ENCODE assay signal across 8 cellular contexts in the genomic region with DNA sequence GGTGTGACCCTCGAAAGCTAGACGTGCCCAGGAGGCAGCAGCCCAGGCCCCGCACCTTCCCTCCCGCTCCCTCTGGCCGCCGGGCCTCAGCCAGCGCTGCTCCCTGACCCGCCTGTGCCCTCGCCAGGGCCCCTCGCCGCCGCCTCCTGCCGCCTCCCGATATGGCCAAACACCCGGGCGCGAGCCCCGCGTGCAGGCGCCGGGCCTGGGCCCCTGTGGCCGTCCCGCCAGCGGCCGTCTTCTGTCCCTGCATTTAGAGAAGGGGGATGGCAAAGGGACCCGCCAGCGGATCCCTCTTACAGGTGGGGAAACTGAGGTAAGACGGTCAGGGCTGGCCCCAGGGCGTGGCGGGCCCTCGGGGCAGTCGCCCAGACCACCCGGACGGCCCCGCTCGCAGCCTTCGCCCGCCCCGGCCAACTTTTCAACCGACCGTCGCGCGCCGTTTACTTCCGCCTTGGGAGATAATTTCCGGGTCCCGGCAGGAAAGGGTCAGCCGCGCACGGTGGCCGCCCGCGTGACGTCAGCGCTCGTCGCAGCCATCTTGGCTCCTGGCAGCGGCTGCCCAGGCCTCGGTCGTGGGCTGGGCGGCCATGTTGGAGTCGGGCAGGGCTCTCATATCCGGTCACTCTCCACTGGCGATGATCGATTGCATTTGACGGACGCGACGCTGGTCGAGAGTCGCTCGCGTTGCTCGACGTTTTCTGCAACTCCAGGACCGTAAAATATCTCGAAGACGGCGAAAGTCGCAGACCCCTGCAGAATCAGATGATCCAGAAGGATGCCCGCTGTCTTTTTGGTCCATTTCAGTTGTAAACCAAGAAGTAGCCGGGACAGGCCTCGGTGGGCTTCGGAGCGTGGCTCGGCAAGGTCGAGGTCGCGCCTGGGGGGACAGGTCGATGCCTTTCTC. TPM values are rescaled to one million over a fixed set of nuclear protein-coding genes. Genes with fewer than 3 reads are reported as not detected.
A peak's percentile ranks its signal among the peaks of the same experiment; 100 is the strongest.
DNase-seq lines count a peak whose midpoint lies in the region; ATAC-seq and TF ChIP-seq lines count a peak whose summit lies in the region.

No MANE protein-coding gene starts in this region.

- H3K36me3 Mint-ChIP-seq in CD4-positive, CD25-positive, alpha-beta regulatory T cell, result no peaks in the 10 kb centered on the region
- H3K36me3 Mint-ChIP-seq in endothelial cell (ENCODE audit: low read depth, unreplicated experiment) (no peaks in the 10 kb centered on the region), mesothelial cell of epicardium (no peaks in the 10 kb centered on the region)

- no peaks in the 10 kb centered on the region for H3K9me3 ChIP-seq in CD4-positive, CD25-positive, alpha-beta regulatory T cell (ENCODE audit: control insufficient read depth in 2 of 2, low read length in 2 of 2)
- H3K9me3 ChIP-seq in NT2/D1 (ENCODE audit: insufficient read depth, low read length), result no peaks in the 10 kb centered on the region

- H3K27me3 ChIP-seq in CD4-positive, CD25-positive, alpha-beta regulatory T cell (ENCODE audit: control insufficient read depth, insufficient read depth, low read length), result no peaks in the 10 kb centered on the region
- H3K27me3 ChIP-seq in HL-60 (ENCODE audit: insufficient read depth, poor library complexity, severe bottlenecking), result peaks cover 4% of the 10 kb centered on the region
- H3K27me3 ChIP-seq in NT2/D1 (ENCODE audit: insufficient read depth, insufficient read length), result peaks cover 23% of the 10 kb centered on the region

- peak overlapping the region; percentile 79 for H3K4me3 ChIP-seq in CD4-positive, CD25-positive, alpha-beta regulatory T cell (ENCODE audit: low read depth, low read length)
- peak overlapping the region; percentile 83 for H3K4me3 ChIP-seq in HL-60 (replicated peaks; ENCODE audit: insufficient read depth, low read length)
- H3K4me3 ChIP-seq in NT2/D1 (ENCODE audit: insufficient read length, low read depth), result peak overlapping the region; percentile 79

- H3K27ac ChIP-seq in CD4-positive, CD25-positive, alpha-beta regulatory T cell (ENCODE audit: insufficient read depth, low read length, poor library complexity, severe bottlenecking), result peak overlapping the region; percentile 85
- peak overlapping the region; percentile 93 for H3K27ac ChIP-seq in HL-60 (replicated peaks)

- peak; percentile 77 to 94 (median 78) for DNase-seq in CD4-positive, CD25-positive, alpha-beta regulatory T cell
- DNase-seq in HL-60 (ENCODE audit: low read depth in 1 of 2, low spot score in 1 of 2), result peak; percentile 90 to 95
- DNase-seq in NT2/D1 (ENCODE audit: low read depth, low spot score), result peak; percentile 93
- peak; percentile 90 for DNase-seq in activated CD8-positive, alpha-beta memory T cell treated with anti-CD3 and anti-CD28 coated beads, Interleukin-2, amount 50 U/mL, for 4 hours
- DNase-seq in endothelial cell (ENCODE audit: low spot score), result peak; percentile 94
- DNase-seq in mesothelial cell of epicardium (ENCODE audit: low spot score in 2 of 2, unreplicated experiment in 2 of 2), result peak; percentile 63 to 80
- DNase-seq in stimulated activated CD8-positive, alpha-beta memory T cell treated with anti-CD3 and anti-CD28 coated beads, Interleukin-15, amount 100 ng/mL, for 24 hours (ENCODE audit: low read depth), result peak; percentile 68

- peaks cover 10% of the 10 kb centered on the region for H3K4me1 ChIP-seq in CD4-positive, CD25-positive, alpha-beta regulatory T cell (ENCODE audit: control insufficient read depth, insufficient read depth, low read length, poor library complexity, severe bottlenecking)
- H3K4me1 ChIP-seq in NT2/D1 (ENCODE audit: insufficient read depth, insufficient read length), result peaks cover 33% of the 10 kb centered on the region

- peak overlapping the region; percentile 96 to 99 (median 96) for H3K4me3 Mint-ChIP-seq in CD4-positive, CD25-positive, alpha-beta regulatory T cell
- H3K4me3 Mint-ChIP-seq in endothelial cell (ENCODE audit: unreplicated experiment) (peak overlapping the region; percentile 96), mesothelial cell of epicardium (peak overlapping the region; percentile 89)

- peaks cover 0 to 3% (median 0%) of the 10 kb centered on the region in 7 donors for H3K9me3 Mint-ChIP-seq in CD4-positive, CD25-positive, alpha-beta regulatory T cell
- H3K9me3 Mint-ChIP-seq in endothelial cell (ENCODE audit: unreplicated experiment) (no peaks in the 10 kb centered on the region), mesothelial cell of epicardium (no peaks in the 10 kb centered on the region)

- H3K27ac Mint-ChIP-seq in CD4-positive, CD25-positive, alpha-beta regulatory T cell, result peak overlapping the region; percentile 92 to 99 (median 98)
- H3K27ac Mint-ChIP-seq in endothelial cell (ENCODE audit: unreplicated experiment) (peak overlapping the region; percentile 85), mesothelial cell of epicardium (peak overlapping the region; percentile 88)

- peaks cover 0 to 18% (median 3%) of the 10 kb centered on the region in 4 donors for H3K4me1 Mint-ChIP-seq in CD4-positive, CD25-positive, alpha-beta regulatory T cell
- peaks cover 11% of the 10 kb centered on the region for H3K4me1 Mint-ChIP-seq in endothelial cell (ENCODE audit: unreplicated experiment)
- peaks cover 4% of the 10 kb centered on the region for H3K4me1 Mint-ChIP-seq in mesothelial cell of epicardium

- no peaks in the 10 kb centered on the region for H3K36me3 ChIP-seq in CD4-positive, CD25-positive, alpha-beta regulatory T cell (ENCODE audit: control insufficient read depth, insufficient read depth, low read length)
- H3K36me3 ChIP-seq in NT2/D1 (ENCODE audit: insufficient read depth, insufficient read length, low read length), result peaks cover 8% of the 10 kb centered on the region

- TF ChIP-seq CTCF in HL-60 (IDR thresholded peaks at IDR 0.05; ENCODE audit: insufficient read depth, low read length) (no peak), endothelial cell (IDR thresholded peaks at IDR 0.05; ENCODE audit: unreplicated experiment) (no peak), mesothelial cell of epicardium (IDR thresholded peaks at IDR 0.05; ENCODE audit: unreplicated experiment) (no peak)

- ATAC-seq in CD4-positive, CD25-positive, alpha-beta regulatory T cell (ENCODE audit: low read depth in 2 of 2), result peak; percentile 81 to 90
- ATAC-seq in GM19438 (IDR thresholded peaks at IDR 0.05; ENCODE audit: low read depth, unreplicated experiment), result peak; percentile 88

- peaks cover 28% of the 10 kb centered on the region for H3K27me3 Mint-ChIP-seq in CD4-positive, CD25-positive, alpha-beta regulatory T cell
- H3K27me3 Mint-ChIP-seq in endothelial cell (ENCODE audit: unreplicated experiment) (peaks cover 10% of the 10 kb centered on the region), mesothelial cell of epicardium (ENCODE audit: low read depth) (peaks cover 66% of the 10 kb centered on the region)

- H3K9ac ChIP-seq in NT2/D1 (ENCODE audit: insufficient read length, low read depth), result peak overlapping the region; percentile 91

RNA-seq across cellular contexts. Expression of a gene that starts 7.1 kb away (rescaled TPM):
- not detected for total RNA-seq in CD4-positive, CD25-positive, alpha-beta regulatory T cell
- not detected for polyA plus RNA-seq in CD4-positive, CD25-positive, alpha-beta regulatory T cell
- total RNA-seq in endothelial cell (ENCODE audit: unreplicated experiment), result not detected
- not detected in 3 replicates for total RNA-seq in mesothelial cell of epicardium

RNA-seq across cellular contexts. Expression of a gene that starts 19.2 kb away (rescaled TPM):
- total RNA-seq in CD4-positive, CD25-positive, alpha-beta regulatory T cell, result 28.8 TPM
- polyA plus RNA-seq in CD4-positive, CD25-positive, alpha-beta regulatory T cell, result 1 to 10 TPM; 1.1 to 5.9 (median 2.8) TPM
- 56.8 TPM for total RNA-seq in endothelial cell (ENCODE audit: unreplicated experiment)
- total RNA-seq in mesothelial cell of epicardium, result 85.6 to 89.2 TPM (median 87.5 TPM) in 3 replicates

RNA-seq across cellular contexts. Expression of a gene that starts 19.4 kb away (rescaled TPM):
- 20.8 TPM for total RNA-seq in CD4-positive, CD25-positive, alpha-beta regulatory T cell
- polyA plus RNA-seq in CD4-positive, CD25-positive, alpha-beta regulatory T cell, result 10 to 100 TPM; 22.3 to 24.9 (median 23.0) TPM
- total RNA-seq in endothelial cell (ENCODE audit: unreplicated experiment) (27.6 TPM), mesothelial cell of epicardium (21.5 to 23.0 TPM (median 21.9 TPM) in 3 replicates)

RNA-seq across cellular contexts. Expression of a gene that starts 47.1 kb away (rescaled TPM):
- total RNA-seq in CD4-positive, CD25-positive, alpha-beta regulatory T cell, result not detected
- not detected for polyA plus RNA-seq in CD4-positive, CD25-positive, alpha-beta regulatory T cell
- 0.44 TPM for total RNA-seq in endothelial cell (ENCODE audit: unreplicated experiment)
- total RNA-seq in mesothelial cell of epicardium, result 5.0 to 5.8 TPM (median 5.7 TPM) in 3 replicates

Comparison
In these comparisons a context has a peak if more than half of its experiments do, and no peak if none do; other contexts are left out.
1. Peak in every context shown above with its lines: DNase-seq, ATAC-seq, H3K4me3 ChIP-seq and H3K27ac ChIP-seq.